8 cellular contexts compared by ENCODE assay signal in the genomic region with DNA sequence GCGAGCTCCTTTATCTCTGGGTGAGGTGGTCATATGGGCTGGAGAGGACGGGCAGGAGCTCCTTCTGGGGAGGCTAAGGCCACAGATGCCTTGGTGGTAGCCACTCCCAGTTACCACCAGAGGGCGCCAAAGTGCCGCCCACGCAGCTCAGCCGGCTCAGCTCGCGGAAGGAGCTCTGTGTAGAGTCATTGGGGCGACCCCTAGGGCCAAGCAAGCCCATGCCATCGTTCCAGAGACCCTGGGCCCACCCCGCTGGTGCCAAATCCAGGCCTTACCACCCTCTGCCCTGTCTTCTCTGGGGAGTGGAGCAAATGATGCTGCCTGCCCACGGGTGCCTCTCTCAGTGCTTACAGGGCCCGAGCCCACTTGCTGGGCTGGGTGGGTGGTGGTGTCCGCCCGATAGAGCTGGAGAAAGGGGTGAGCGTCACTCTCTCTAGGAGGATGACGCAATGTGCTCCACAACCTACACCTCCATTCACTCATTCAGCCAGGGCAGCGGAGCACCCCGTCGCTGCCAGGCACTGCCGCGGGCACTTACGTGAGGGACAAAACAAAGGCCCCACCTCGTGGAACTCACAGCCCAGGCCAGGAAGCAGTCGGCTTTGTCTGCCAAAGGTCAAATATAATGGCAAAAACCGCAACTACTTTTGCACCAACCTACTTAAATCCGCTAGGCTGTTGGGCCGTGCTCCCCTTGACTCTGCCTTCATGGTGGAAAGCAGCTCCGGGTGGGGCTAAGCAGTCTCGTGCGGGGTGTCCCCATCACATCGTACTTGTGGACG. TPM values are rescaled to one million over a fixed set of nuclear protein-coding genes. Genes with fewer than 3 reads are reported as not detected.
DNase-seq lines count a peak whose midpoint lies in the region; ATAC-seq and TF ChIP-seq lines count a peak whose summit lies in the region.

No MANE protein-coding gene starts in this region.

- no peak overlapping the region for H3K4me3 Mint-ChIP-seq in activated CD4-positive, alpha-beta memory T cell treated with anti-CD3 and anti-CD28 coated beads for 36 hours

- TF ChIP-seq CTCF in GM13976 (IDR thresholded peaks at IDR 0.05; ENCODE audit: borderline replicate concordance, control extremely low read depth, extremely low read depth, insufficient read depth, missing control alignments) (peak; percentile 96), dorsolateral prefrontal cortex (IDR thresholded peaks at IDR 0.05 in 54 of 56, conservative IDR thresholded peaks at IDR 0.05 in 2 of 56; ENCODE audit: low read depth in 1 of 56, partially characterized antibody in 56 of 56) (peak; percentile 83 to 99 (median 96))

- no peaks in the 10 kb centered on the region for H3K9me3 Mint-ChIP-seq in activated CD4-positive, alpha-beta memory T cell treated with anti-CD3 and anti-CD28 coated beads for 36 hours

- H3K4me3 ChIP-seq in dorsolateral prefrontal cortex, result peak overlapping the region in 8 of 59 donors; percentile 3 to 45 (median 18)

- DNase-seq in A172 (ENCODE audit: low spot score) (peak; percentile 72), GM13976 (ENCODE audit: low spot score) (peak; percentile 96), NCI-H748 (lab: John Stamatoyannopoulos, UW; ENCODE audit: unreplicated experiment) (peak; percentile 75), dorsolateral prefrontal cortex (peak; percentile 63 to 90 (median 76)), lung microvascular endothelial cell (ENCODE audit: low read depth in 2 of 2) (peak; percentile 73 to 81)
- DNase-seq in activated CD4-positive, alpha-beta memory T cell treated with anti-CD3 and anti-CD28 coated beads for 36 hours, result peak; percentile 85
- DNase-seq in stimulated activated CD8-positive, alpha-beta memory T cell treated with anti-CD3 and anti-CD28 coated beads, Interleukin-15, amount 100 ng/mL, for 24 hours (ENCODE audit: low read depth), result peak; percentile 73

- intact Hi-C loops in activated CD4-positive, alpha-beta memory T cell treated with anti-CD3 and anti-CD28 coated beads for 36 hours (cut with micrococcal nuclease), result no loop called here
- intact Hi-C loops in dorsolateral prefrontal cortex (cut with DNase I), result no loop called here

- in situ Hi-C loops in GM13976 (cut with MboI; ENCODE audit: low sequenced_read_pairs, unreplicated experiment), result loop anchor here (10.0 to 25.0 kb wide), 2 partner anchors 301 to 454 kb away; no protein-coding TSS in a partner anchor

- CTCF ChIA-PET in activated CD4-positive, alpha-beta memory T cell treated with anti-CD3 and anti-CD28 coated beads for 36 hours (lab: Charles Lee), result interaction anchor here (0.6 to 5.3 kb wide), 99 partner anchors 9 to 931 kb away, joined by 3 to 65 read pairs (median 4); a partner anchor contains a TSS

- H3K36me3 Mint-ChIP-seq in activated CD4-positive, alpha-beta memory T cell treated with anti-CD3 and anti-CD28 coated beads for 36 hours, result no peaks in the 10 kb centered on the region

- H3K4me1 Mint-ChIP-seq in activated CD4-positive, alpha-beta memory T cell treated with anti-CD3 and anti-CD28 coated beads for 36 hours (ENCODE audit: low read depth), result peaks cover 27% of the 10 kb centered on the region

- POLR2A ChIA-PET in activated CD4-positive, alpha-beta memory T cell treated with anti-CD3 and anti-CD28 coated beads for 36 hours (lab: Charles Lee), result interaction anchor here (0.9 to 1.7 kb wide), 2 partner anchors 14 to 362 kb away, joined by 3 to 8 read pairs; a partner anchor contains a TSS

- no peak overlapping the region for H3K27ac Mint-ChIP-seq in activated CD4-positive, alpha-beta memory T cell treated with anti-CD3 and anti-CD28 coated beads for 36 hours

- H3K27ac ChIP-seq in dorsolateral prefrontal cortex, result peak overlapping the region in 41 of 59 donors; percentile 4 to 86 (median 53)

- ATAC-seq in HG03159 (IDR thresholded peaks at IDR 0.05; ENCODE audit: unreplicated experiment), result peak; percentile 59

- peaks cover 8% of the 10 kb centered on the region for H3K27me3 Mint-ChIP-seq in activated CD4-positive, alpha-beta memory T cell treated with anti-CD3 and anti-CD28 coated beads for 36 hours

- H3K27me3 ChIP-seq in dorsolateral prefrontal cortex, result peaks cover 0 to 18% (median 0%) of the 10 kb centered on the region in 45 donors

RNA-seq across cellular contexts. Expression of a gene that starts 13.8 kb away (rescaled TPM):
- 54.9 and 67.7 TPM in 2 replicates for total RNA-seq in A172 (2014; rRNA removed; shearing (Covaris generic))
- total RNA-seq in activated CD4-positive, alpha-beta memory T cell treated with anti-CD3 and anti-CD28 coated beads for 36 hours, result 10 to 100 TPM; 25.2 to 25.3 TPM
- total RNA-seq in dorsolateral prefrontal cortex (10 to 100 TPM; 13.7 to 59.5 (median 32.9) TPM), lung microvascular endothelial cell (34.4 and 38.7 TPM in 2 replicates)

RNA-seq across cellular contexts. Expression of a gene that starts 30.6 kb away (rescaled TPM):
- not detected in 2 replicates for total RNA-seq in A172 (2014; rRNA removed; shearing (Covaris generic))
- total RNA-seq in activated CD4-positive, alpha-beta memory T cell treated with anti-CD3 and anti-CD28 coated beads for 36 hours, result not detected
- 10 to 100 TPM in 59 of 120 experiments, 1 to 10 TPM in 61; 2.8 to 20.4 (median 9.8) TPM for total RNA-seq in dorsolateral prefrontal cortex
- not detected in 2 replicates for total RNA-seq in lung microvascular endothelial cell

RNA-seq across cellular contexts. Expression of a gene that starts 30.7 kb away (rescaled TPM):
- total RNA-seq in A172 (2014; rRNA removed; shearing (Covaris generic)), result 0.10 TPM in 1 of 2 replicates, not detected in the other
- total RNA-seq in activated CD4-positive, alpha-beta memory T cell treated with anti-CD3 and anti-CD28 coated beads for 36 hours, result under 1 TPM in 1 of 2 experiments, not detected in 1; 0.31 TPM
- total RNA-seq in dorsolateral prefrontal cortex (100 to 1,000 TPM; 110 to 614 (median 412) TPM), lung microvascular endothelial cell (0.99 and 1.1 TPM in 2 replicates)

RNA-seq across cellular contexts. Expression of a gene that starts 51.1 kb away (rescaled TPM):
- total RNA-seq in A172 (2014; rRNA removed; shearing (Covaris generic)), result 20.3 and 24.6 TPM in 2 replicates
- 1 to 10 TPM; 4.5 to 5.3 TPM for total RNA-seq in activated CD4-positive, alpha-beta memory T cell treated with anti-CD3 and anti-CD28 coated beads for 36 hours
- total RNA-seq in dorsolateral prefrontal cortex (10 to 100 TPM; 13.1 to 60.8 (median 43.9) TPM), lung microvascular endothelial cell (3.6 and 5.2 TPM in 2 replicates)

Comparison
In these comparisons a context has a peak if more than half of its experiments do, and no peak if none do; other contexts are left out.
1. RNA of a gene that starts 30.7 kb away (total RNA-seq): 110 to 614 TPM in dorsolateral prefrontal cortex; 0.99 to 1.1 TPM in lung microvascular endothelial cell, 0.31 TPM in activated CD4-positive, alpha-beta memory T cell treated with anti-CD3 and anti-CD28 coated beads for 36 hours and 0.10 TPM in A172; every median in the first group is over 10 times any median in the second.
2. Peak in every context shown above with its lines, with median percentiles within 50 percentile points of each other: DNase-seq.